11 cellular contexts compared by ENCODE assay signal in genomic region chr16:56848955-56849689, GRCh38. TPM values are rescaled to one million over a fixed set of nuclear protein-coding genes. Genes with fewer than 3 reads are reported as not detected.
A peak's percentile ranks its signal among the peaks of the same experiment; 100 is the strongest.
DNase-seq lines count a peak whose midpoint lies in the region; ATAC-seq, FAIRE-seq and TF ChIP-seq lines count a peak whose summit lies in the region.
"Had no signal": no experiment of that assay in that cellular context is flagged by ENCODE, and none has a peak within 500 bp of the region (broad histone marks: within the 10 kb centered on the region; RNA-seq: fewer than 3 reads in every experiment).

No MANE protein-coding gene starts in this region.

- no peaks in the 10 kb centered on the region for H3K9me1 ChIP-seq in endothelial cell of umbilical vein (replicated peaks; ENCODE audit: control insufficient read depth, extremely low read depth, insufficient read depth, low read length)

- intact Hi-C loops in OCI-LY7 (cut with micrococcal nuclease; ENCODE audit: unreplicated experiment) (no loop called here), endothelial cell of umbilical vein (cut with micrococcal nuclease) (loop anchor here (2.0 kb wide), 1 partner anchor 42 kb away; no protein-coding TSS in a partner anchor), pancreas (cut with DNase I) (no loop called here), esophagus muscularis mucosa (cut with DNase I) (no loop called here)

- BruUV-seq in OCI-LY7 (replicated peaks; lab: Mats Ljungman, UMichigan) (no TSS peak), endothelial cell of umbilical vein (replicated peaks; lab: Mats Ljungman, UMichigan) (TSS peak; percentile 11)

- no peak for TF ChIP-seq EP300 in esophagus muscularis mucosa (IDR thresholded peaks at IDR 0.05)

- no peaks in the 10 kb centered on the region for H3K27me3 ChIP-seq in endothelial cell of umbilical vein (ENCODE audit: control insufficient read depth in 2 of 2, insufficient read depth in 2 of 2, low read length in 2 of 2)
- no peaks in the 10 kb centered on the region for H3K27me3 ChIP-seq in pancreas
- H3K27me3 ChIP-seq in esophagus muscularis mucosa: no peaks in the 10 kb centered on the region

- H3K4me1 ChIP-seq in OCI-LY7 (ENCODE audit: insufficient read depth, low read length, poor library complexity, severe bottlenecking) (peaks cover 48% of the 10 kb centered on the region), endothelial cell of umbilical vein (ENCODE audit: control insufficient read depth, extremely low read depth, insufficient read depth, low read length) (peaks cover 32% of the 10 kb centered on the region), pancreas (peaks cover 0 to 10% (median 0%) of the 10 kb centered on the region in 3 donors), esophagus muscularis mucosa (peaks cover 0 to 19% (median 15%) of the 10 kb centered on the region in 4 donors)

- H3K36me3 ChIP-seq in OCI-LY7 (ENCODE audit: insufficient read depth, low read length) (peaks cover 31% of the 10 kb centered on the region), endothelial cell of umbilical vein (ENCODE audit: control insufficient read depth in 2 of 2, extremely low read depth in 1 of 2, insufficient read depth in 2 of 2, low read length in 2 of 2) (peaks cover 0 to 7% of the 10 kb centered on the region in 2 experiments), pancreas (no peaks in the 10 kb centered on the region), esophagus muscularis mucosa (peaks cover 4 to 17% (median 10%) of the 10 kb centered on the region in 4 donors)

- peak overlapping the region; percentile 35 for H3K4me2 ChIP-seq in OCI-LY7 (ENCODE audit: low read length)
- H3K4me2 ChIP-seq in endothelial cell of umbilical vein (ENCODE audit: insufficient read depth, low read length): peak overlapping the region; percentile 2

- H3K9me2 ChIP-seq in OCI-LY7 (ENCODE audit: insufficient read depth, low read length): no peaks in the 10 kb centered on the region

- POLR2A ChIA-PET in OCI-LY7 (lab: Charles Lee): interaction anchor here (0.6 kb wide), 3 partner anchors 60 to 142 kb away, joined by 3 to 8 read pairs (median 5); no protein-coding TSS in a partner anchor
- POLR2A ChIA-PET in endothelial cell of umbilical vein (lab: Charles Lee): no interaction called here

- ATAC-seq in pancreas: peak; percentile 30 to 62 (median 46)
- no peak for ATAC-seq in GM19324 (IDR thresholded peaks at IDR 0.05; ENCODE audit: low FRiP score, unreplicated experiment)
- ATAC-seq in HG03280 (IDR thresholded peaks at IDR 0.05; ENCODE audit: unreplicated experiment): no peak

- WGBS in pancreas, 2 donors: 17 to 21% methylated on average over 7 of the region's 7 CpGs
- WGBS in esophagus muscularis mucosa: 53% methylated on average over 7 of the region's 7 CpGs

- H3K4me3 ChIP-seq in OCI-LY7 (ENCODE audit: low read depth, low read length, poor library complexity, severe bottlenecking): no peak overlapping the region
- H3K4me3 ChIP-seq in endothelial cell of umbilical vein (replicated peaks in 1 of 3; ENCODE audit: insufficient read depth in 1 of 3, low read depth in 1 of 3, low read length in 3 of 3): no peak overlapping the region
- H3K4me3 ChIP-seq in pancreas: no peak overlapping the region
- no peak overlapping the region for H3K4me3 ChIP-seq in esophagus muscularis mucosa

- DNase-seq in ELR (ENCODE audit: low read depth) (peak; percentile 93), OCI-LY7 (ENCODE audit: low spot score) (peak; percentile 41), endothelial cell of umbilical vein (ENCODE audit: low read depth, low spot score) (peak; percentile 57), pancreas (peak in 1 of 6 donors; percentile 30), middle frontal gyrus (ENCODE audit: extremely low spot score, low spot score) (no peak), esophagus muscularis mucosa (ENCODE audit: extremely low spot score) (no peak)
- DNase-seq: cerebellar nuclear complex, SHP77 had no signal

- TF ChIP-seq POLR2A in endothelial cell of umbilical vein (IDR thresholded peaks at IDR 0.05; ENCODE audit: low read depth, low read length): no peak
- no peak for TF ChIP-seq POLR2A in esophagus muscularis mucosa (IDR thresholded peaks at IDR 0.05; ENCODE audit: low read depth)

- CTCF ChIA-PET in OCI-LY7 (lab: Charles Lee; ENCODE audit: unreplicated experiment): interaction anchor here (1.4 kb wide), 1 partner anchor 14 kb away, joined by 3 read pairs; no protein-coding TSS in a partner anchor
- CTCF ChIA-PET in endothelial cell of umbilical vein (lab: Charles Lee): interaction anchor here (1.0 to 14.8 kb wide), 4 partner anchors 10 to 59 kb away, joined by 3 to 231 read pairs (median 5); no protein-coding TSS in a partner anchor

- H2AFZ ChIP-seq in OCI-LY7 (ENCODE audit: low read length) (no peak overlapping the region), endothelial cell of umbilical vein (ENCODE audit: low read depth, low read length) (peak overlapping the region; percentile 16)

- no peaks in the 10 kb centered on the region for H3K79me2 ChIP-seq in OCI-LY7 (ENCODE audit: insufficient read depth, low read depth, low read length)
- no peaks in the 10 kb centered on the region for H3K79me2 ChIP-seq in endothelial cell of umbilical vein (ENCODE audit: control insufficient read depth, insufficient read depth, low read length)

- H3K9me3 ChIP-seq in OCI-LY7 (ENCODE audit: low read length): peaks cover 5% of the 10 kb centered on the region; the same call in 1 of the 2 replicates
- H3K9me3 ChIP-seq in endothelial cell of umbilical vein (replicated peaks; ENCODE audit: control insufficient read depth, insufficient read depth, low read length): no peaks in the 10 kb centered on the region
- H3K9me3 ChIP-seq in pancreas: no peaks in the 10 kb centered on the region
- no peaks in the 10 kb centered on the region for H3K9me3 ChIP-seq in esophagus muscularis mucosa

- H4K20me1 ChIP-seq in OCI-LY7 (ENCODE audit: insufficient read depth, low read length) (no peaks in the 10 kb centered on the region), endothelial cell of umbilical vein (replicated peaks; ENCODE audit: control insufficient read depth, extremely low read depth, insufficient read depth, low read length) (no peaks in the 10 kb centered on the region)

- no peak overlapping the region for H3K9ac ChIP-seq in endothelial cell of umbilical vein (replicated peaks; ENCODE audit: extremely low read depth, insufficient read depth, low read length)

- H3K27ac ChIP-seq in OCI-LY7 (ENCODE audit: low read depth, low read length, poor library complexity, severe bottlenecking): no peak overlapping the region
- H3K27ac ChIP-seq in endothelial cell of umbilical vein (ENCODE audit: insufficient read depth, low read depth, low read length): peak overlapping the region; percentile 31
- peak overlapping the region; percentile 44 to 74 (median 68) for H3K27ac ChIP-seq in pancreas
- H3K27ac ChIP-seq in esophagus muscularis mucosa (replicated peaks in 1 of 4): no peak overlapping the region

- FAIRE-seq in endothelial cell of umbilical vein (lab: Jason Lieb, UNC) (peak; percentile 78), pancreas (lab: Jason Lieb, UNC) (no peak)

- dilution Hi-C loops in endothelial cell of umbilical vein (cut with MboI; ENCODE audit: extremely low pct_ligation_motif_present, low sequenced_read_pairs): no loop called here

- TF ChIP-seq CTCF in OCI-LY7 (conservative IDR thresholded peaks at IDR 0.05; ENCODE audit: low read length): no peak
- no peak for TF ChIP-seq CTCF in endothelial cell of umbilical vein (IDR thresholded peaks at IDR 0.05; ENCODE audit: extremely low read depth in 1 of 2, insufficient read depth in 1 of 2, low read depth in 1 of 2, low read length in 2 of 2)
- no peak for TF ChIP-seq CTCF in pancreas (IDR thresholded peaks at IDR 0.05)
- TF ChIP-seq CTCF in esophagus muscularis mucosa (IDR thresholded peaks at IDR 0.05): no peak

TF ChIP-seq in endothelial cell of umbilical vein, 7 proteins besides CTCF, POLR2A, EP300 and RAD21:
- no peak for TF ChIP-seq MYC (IDR thresholded peaks at IDR 0.05; ENCODE audit: low read depth, low read length)
- no peak for TF ChIP-seq POLR2AphosphoS5 (IDR thresholded peaks at IDR 0.05; ENCODE audit: insufficient read depth, low read depth, low read length)
- TF ChIP-seq GATA2 (IDR thresholded peaks at IDR 0.05; ENCODE audit: insufficient read depth, insufficient read length, low read depth, low read length): peak; percentile 27
- TF ChIP-seq MAX (IDR thresholded peaks at IDR 0.05; ENCODE audit: insufficient read depth, insufficient read length): peak; percentile 66
- peak; percentile 39 for TF ChIP-seq FOS (IDR thresholded peaks at IDR 0.05; ENCODE audit: borderline replicate concordance, insufficient read depth, low read length)
- no peak for TF ChIP-seq JUN (IDR thresholded peaks at IDR 0.05; ENCODE audit: borderline replicate concordance, insufficient read depth, insufficient read length, low read depth)
- no peak for TF ChIP-seq EZH2 (IDR thresholded peaks at IDR 0.05; ENCODE audit: borderline replicate concordance, low read depth, low read length, severe bottlenecking)

RNA-seq across cellular contexts. Expression of gene SLC12A3, which starts 15.9 kb away (rescaled TPM):
- 0.25 and 1.6 TPM in 2 replicates for total RNA-seq in OCI-LY7 (2014; rRNA removed; shearing (Covaris generic))
- total RNA-seq in OCI-LY7 (2022) (0.63 and 0.88 TPM in 2 replicates), endothelial cell of umbilical vein (not detected in 2 replicates), pancreas (under 1 TPM in 5 of 6 donors, not detected in 1; 0.05 to 0.12 (median 0.08) TPM), esophagus muscularis mucosa (not detected)
- polyA plus RNA-seq in endothelial cell of umbilical vein (not detected in 2 replicates), pancreas (under 1 TPM; 0.04 to 0.05 TPM)
- polyA plus RNA-seq in endothelial cell of umbilical vein (2011; cell fraction: cytosol; rRNA removed): not detected in 2 replicates
- polyA plus RNA-seq in endothelial cell of umbilical vein (2011; cell fraction: nucleus; rRNA removed): not detected in 2 replicates
- not detected in 2 replicates for polyA plus RNA-seq in endothelial cell of umbilical vein (2012)
- not detected in 2 replicates for polyA minus RNA-seq in endothelial cell of umbilical vein
- polyA minus RNA-seq in endothelial cell of umbilical vein (2011; cell fraction: cytosol; rRNA and poly(A)+ RNA removed): 61.3 TPM
- polyA minus RNA-seq in endothelial cell of umbilical vein (2011; cell fraction: nucleus; rRNA and poly(A)+ RNA removed): 0.10 TPM in 2 replicates
- total RNA-seq: subcutaneous adipose tissue had no signal

Comparison
In these comparisons a context has a peak if more than half of its experiments do, and no peak if none do; other contexts are left out.
1. DNase-seq: peak in ELR (single experiment), OCI-LY7 (single experiment) and endothelial cell of umbilical vein (single experiment); none in middle frontal gyrus (single experiment) and esophagus muscularis mucosa (single experiment).
2. H3K27ac ChIP-seq: peak in endothelial cell of umbilical vein (single experiment) and pancreas (4 of 4); none in OCI-LY7 (single experiment) and esophagus muscularis mucosa (0 of 4).
3. ATAC-seq: peak in pancreas (4 of 4); none in GM19324 (single experiment) and HG03280 (single experiment).